ENCODE assay signal across 16 cellular contexts in the genomic region with DNA sequence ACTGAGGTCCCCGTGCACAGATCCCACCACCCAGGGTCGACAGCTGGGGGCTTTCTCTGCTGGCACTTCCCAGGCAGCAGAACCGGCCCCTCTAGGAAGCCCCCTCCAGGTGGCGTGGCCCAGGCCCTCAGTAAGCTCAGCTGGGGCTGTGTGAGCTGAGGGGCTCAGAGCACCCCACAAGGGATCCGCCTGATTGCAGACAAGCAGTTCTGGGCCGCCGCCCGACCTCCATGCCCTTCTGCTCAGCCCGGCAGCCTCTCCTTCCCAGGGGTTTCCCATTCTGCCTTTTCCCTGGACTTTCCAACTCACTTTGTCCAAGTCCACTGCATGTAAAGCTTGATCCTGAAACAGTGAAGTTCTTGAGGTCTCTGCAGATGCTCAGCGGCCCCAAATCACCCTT.
DNase-seq lines count a peak whose midpoint lies in the region; ATAC-seq and TF ChIP-seq lines count a peak whose summit lies in the region.
"Had no signal": no experiment of that assay in that cellular context is flagged by ENCODE, and none has a peak within 500 bp of the region (broad histone marks: within the 10 kb centered on the region; RNA-seq: fewer than 3 reads in every experiment).

No MANE protein-coding gene starts in this region.

- H3K27me3 ChIP-seq in PC-3 (ENCODE audit: low read length) = no peaks in the 10 kb centered on the region

- H3K9me3 Mint-ChIP-seq in stimulated activated naive CD8-positive, alpha-beta T cell treated with anti-CD3 and anti-CD28 coated beads, Interleukin-15, amount 100 ng/mL, for 72 hours = peaks cover 0 to 7% of the 10 kb centered on the region in 2 donors
- no peaks in the 10 kb centered on the region for H3K9me3 Mint-ChIP-seq in IgD-negative memory B cell
- H3K9me3 Mint-ChIP-seq in activated T-helper 17 cell treated with anti-CD3 and anti-CD28 coated beads, Interleukin-2, amount 50 U/mL, for 72 hours = no peaks in the 10 kb centered on the region
- H3K9me3 Mint-ChIP-seq in stimulated activated naive B cell treated with anti-CD40 and anti-IgM and Interleukin-4, amounts not matched to agents 10 μg/mL and 1 μg/mL and 100 μg/mL, for 72 hours = peaks cover 0 to 5% of the 10 kb centered on the region in 2 donors
- H3K9me3 Mint-ChIP-seq: CD8-positive, alpha-beta T cell had no signal

- no peak overlapping the region for H3K4me3 Mint-ChIP-seq in stimulated activated naive CD8-positive, alpha-beta T cell treated with anti-CD3 and anti-CD28 coated beads, Interleukin-15, amount 100 ng/mL, for 72 hours
- H3K4me3 Mint-ChIP-seq in IgD-negative memory B cell = no peak overlapping the region
- no peak overlapping the region for H3K4me3 Mint-ChIP-seq in activated T-helper 17 cell treated with anti-CD3 and anti-CD28 coated beads, Interleukin-2, amount 50 U/mL, for 72 hours
- no peak overlapping the region for H3K4me3 Mint-ChIP-seq in stimulated activated naive B cell treated with anti-CD40 and anti-IgM and Interleukin-4, amounts not matched to agents 10 μg/mL and 1 μg/mL and 100 μg/mL, for 72 hours
- H3K4me3 Mint-ChIP-seq: CD8-positive, alpha-beta T cell had no signal

- no peaks in the 10 kb centered on the region for H3K36me3 ChIP-seq in PC-3 (ENCODE audit: low read depth, low read length)
- H3K36me3 ChIP-seq: HAP-1 had no signal

- H3K27ac ChIP-seq in PC-3 (ENCODE audit: low read length) = no peak overlapping the region

- H3K4me1 Mint-ChIP-seq in stimulated activated naive CD8-positive, alpha-beta T cell treated with anti-CD3 and anti-CD28 coated beads, Interleukin-15, amount 100 ng/mL, for 72 hours = peaks cover 33% of the 10 kb centered on the region
- H3K4me1 Mint-ChIP-seq in IgD-negative memory B cell = peaks cover 2 to 8% (median 7%) of the 10 kb centered on the region in 3 donors
- peaks cover 2% of the 10 kb centered on the region for H3K4me1 Mint-ChIP-seq in activated T-helper 17 cell treated with anti-CD3 and anti-CD28 coated beads, Interleukin-2, amount 50 U/mL, for 72 hours
- peaks cover 11 to 21% of the 10 kb centered on the region in 2 donors for H3K4me1 Mint-ChIP-seq in stimulated activated naive B cell treated with anti-CD40 and anti-IgM and Interleukin-4, amounts not matched to agents 10 μg/mL and 1 μg/mL and 100 μg/mL, for 72 hours

- H3K79me2 ChIP-seq in PC-3 (ENCODE audit: low read length) = no peaks in the 10 kb centered on the region

- POLR2A ChIA-PET in PC-3 (lab: Charles Lee; ENCODE audit: unreplicated experiment) = no interaction called here

- CTCF ChIA-PET in PC-3 (lab: Charles Lee) = no interaction called here

- ATAC-seq in stimulated activated naive CD8-positive, alpha-beta T cell treated with anti-CD3 and anti-CD28 coated beads, Interleukin-15, amount 100 ng/mL, for 72 hours = peak; percentile 48
- no peak for ATAC-seq in stimulated activated naive CD8-positive, alpha-beta T cell treated with anti-CD3 and anti-CD28 coated beads, Interleukin-15, Interleukin-2, amounts not matched to agents 100 U/mL and 50 U/mL, for 24 hours
- ATAC-seq in activated T-helper 17 cell treated with anti-CD3 and anti-CD28 coated beads, Interleukin-2, amount 50 U/mL, for 72 hours (replicated peaks) = peak; percentile 19
- peak; percentile 21 to 28 for ATAC-seq in stimulated activated naive B cell treated with anti-CD40 and anti-IgM and Interleukin-4, amounts not matched to agents 10 μg/mL and 1 μg/mL and 100 μg/mL, for 72 hours (replicated peaks)
- ATAC-seq in PC-3 (no peak), HG03135 (IDR thresholded peaks at IDR 0.05; ENCODE audit: unreplicated experiment) (no peak), GM21360 (IDR thresholded peaks at IDR 0.05; ENCODE audit: unreplicated experiment) (no peak)
- ATAC-seq: CD8-positive, alpha-beta T cell had no signal

- no peaks in the 10 kb centered on the region for H3K4me1 ChIP-seq in PC-3 (ENCODE audit: insufficient read depth, low read length)
- H3K4me1 ChIP-seq: HAP-1 had no signal

- no peak overlapping the region for H3K4me2 ChIP-seq in PC-3 (ENCODE audit: low read length)

- no peaks in the 10 kb centered on the region for H3K9me3 ChIP-seq in PC-3 (ENCODE audit: low read length)
- H3K9me3 ChIP-seq: HAP-1 had no signal

- H2AFZ ChIP-seq in PC-3 (ENCODE audit: low read length) = no peak overlapping the region

- no peak for DNase-seq in stimulated activated naive CD8-positive, alpha-beta T cell treated with anti-CD3 and anti-CD28 coated beads, Interleukin-15, amount 100 ng/mL, for 72 hours
- no peak for DNase-seq in stimulated activated naive CD8-positive, alpha-beta T cell treated with anti-CD3 and anti-CD28 coated beads, Interleukin-15, Interleukin-2, amounts not matched to agents 100 U/mL and 50 U/mL, for 24 hours
- no peak for DNase-seq in stimulated activated naive B cell treated with anti-CD40 and anti-IgM and Interleukin-4, amounts not matched to agents 10 μg/mL and 1 μg/mL and 100 μg/mL, for 72 hours
- DNase-seq in PC-3 = no peak
- DNase-seq: AML-193; C1 segment of cervical spinal cord; CD8-positive, alpha-beta T cell; COR-L47; DMS153; DND-41; GDM1 had no signal

- H3K9ac ChIP-seq in PC-3 (ENCODE audit: low read length) = no peak overlapping the region

- no peak overlapping the region for H3K27ac Mint-ChIP-seq in stimulated activated naive CD8-positive, alpha-beta T cell treated with anti-CD3 and anti-CD28 coated beads, Interleukin-15, amount 100 ng/mL, for 72 hours
- peak overlapping the region in 2 of 3 donors; percentile 64 to 65 for H3K27ac Mint-ChIP-seq in IgD-negative memory B cell
- no peak overlapping the region for H3K27ac Mint-ChIP-seq in activated T-helper 17 cell treated with anti-CD3 and anti-CD28 coated beads, Interleukin-2, amount 50 U/mL, for 72 hours
- H3K27ac Mint-ChIP-seq in stimulated activated naive B cell treated with anti-CD40 and anti-IgM and Interleukin-4, amounts not matched to agents 10 μg/mL and 1 μg/mL and 100 μg/mL, for 72 hours = peak overlapping the region; percentile 77

- intact Hi-C loops in PC-3 (cut with micrococcal nuclease) = no loop called here

- no peaks in the 10 kb centered on the region for H3F3A ChIP-seq in PC-3 (ENCODE audit: low read length, unreplicated experiment)

- H3K4me3 ChIP-seq in PC-3 (ENCODE audit: low read length) = no peak overlapping the region
- H3K4me3 ChIP-seq: HAP-1 had no signal

- no TSS peak for BruUV-seq in PC-3 (replicated peaks; lab: Mats Ljungman, UMichigan)

- no peak for TF ChIP-seq CTCF in PC-3 (conservative IDR thresholded peaks at IDR 0.05; ENCODE audit: low read depth, low read length)

- H3K27me3 Mint-ChIP-seq in stimulated activated naive CD8-positive, alpha-beta T cell treated with anti-CD3 and anti-CD28 coated beads, Interleukin-15, amount 100 ng/mL, for 72 hours = no peaks in the 10 kb centered on the region
- no peaks in the 10 kb centered on the region for H3K27me3 Mint-ChIP-seq in IgD-negative memory B cell
- no peaks in the 10 kb centered on the region for H3K27me3 Mint-ChIP-seq in activated T-helper 17 cell treated with anti-CD3 and anti-CD28 coated beads, Interleukin-2, amount 50 U/mL, for 72 hours
- H3K27me3 Mint-ChIP-seq in stimulated activated naive B cell treated with anti-CD40 and anti-IgM and Interleukin-4, amounts not matched to agents 10 μg/mL and 1 μg/mL and 100 μg/mL, for 72 hours = no peaks in the 10 kb centered on the region

- H4K20me1 ChIP-seq in PC-3 (ENCODE audit: low read length) = no peaks in the 10 kb centered on the region

- no peaks in the 10 kb centered on the region for H3K9me2 ChIP-seq in PC-3 (replicated peaks; ENCODE audit: low read length)

- H3K36me3 Mint-ChIP-seq in IgD-negative memory B cell = peaks cover 4% of the 10 kb centered on the region
- peaks cover 68% of the 10 kb centered on the region for H3K36me3 Mint-ChIP-seq in activated T-helper 17 cell treated with anti-CD3 and anti-CD28 coated beads, Interleukin-2, amount 50 U/mL, for 72 hours (ENCODE audit: low read depth)
- H3K36me3 Mint-ChIP-seq in stimulated activated naive B cell treated with anti-CD40 and anti-IgM and Interleukin-4, amounts not matched to agents 10 μg/mL and 1 μg/mL and 100 μg/mL, for 72 hours = peaks cover 38 to 69% of the 10 kb centered on the region in 2 donors

Comparison
In these comparisons a context has a peak if more than half of its experiments do, and no peak if none do; other contexts are left out.
1. ATAC-seq: peak in stimulated activated naive CD8-positive, alpha-beta T cell treated with anti-CD3 and anti-CD28 coated beads, Interleukin-15, amount 100 ng/mL, for 72 hours (single experiment), activated T-helper 17 cell treated with anti-CD3 and anti-CD28 coated beads, Interleukin-2, amount 50 U/mL, for 72 hours (single experiment) and stimulated activated naive B cell treated with anti-CD40 and anti-IgM and Interleukin-4, amounts not matched to agents 10 μg/mL and 1 μg/mL and 100 μg/mL, for 72 hours (2 of 2); none in stimulated activated naive CD8-positive, alpha-beta T cell treated with anti-CD3 and anti-CD28 coated beads, Interleukin-15, Interleukin-2, amounts not matched to agents 100 U/mL and 50 U/mL, for 24 hours (single experiment), PC-3 (single experiment), HG03135 (single experiment) and GM21360 (single experiment).
2. H3K27ac Mint-ChIP-seq: peak in IgD-negative memory B cell (2 of 3) and stimulated activated naive B cell treated with anti-CD40 and anti-IgM and Interleukin-4, amounts not matched to agents 10 μg/mL and 1 μg/mL and 100 μg/mL, for 72 hours (single experiment); none in stimulated activated naive CD8-positive, alpha-beta T cell treated with anti-CD3 and anti-CD28 coated beads, Interleukin-15, amount 100 ng/mL, for 72 hours (0 of 2) and activated T-helper 17 cell treated with anti-CD3 and anti-CD28 coated beads, Interleukin-2, amount 50 U/mL, for 72 hours (single experiment).